ENCODE assay signal across 1 cellular context in the genomic region with DNA sequence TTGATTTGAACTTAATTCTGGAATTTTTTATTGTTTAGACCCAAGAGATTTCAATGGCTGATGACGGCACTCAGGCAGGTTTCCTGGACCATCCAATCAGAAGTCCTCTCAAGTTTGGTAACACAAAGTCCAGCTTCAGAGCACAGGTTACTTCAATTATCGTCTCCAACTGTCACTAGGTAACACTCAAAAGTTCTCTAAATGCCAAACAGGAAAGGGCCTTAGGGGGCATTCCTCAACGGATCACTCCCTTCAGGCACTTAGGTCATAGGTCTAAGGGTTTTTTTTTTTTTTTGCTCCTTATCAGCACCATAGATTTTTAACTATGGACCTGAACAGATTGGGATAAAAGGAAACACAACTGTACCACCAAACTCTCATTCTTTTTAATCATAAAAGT.
TF ChIP-seq lines count a peak whose summit lies in the region.

No MANE protein-coding gene starts in this region.

TF ChIP-seq in SK-N-SH, 30 proteins besides CTCF, POLR2A, EP300 and RAD21 (continued from another document):
- TF ChIP-seq, protein P1, sequence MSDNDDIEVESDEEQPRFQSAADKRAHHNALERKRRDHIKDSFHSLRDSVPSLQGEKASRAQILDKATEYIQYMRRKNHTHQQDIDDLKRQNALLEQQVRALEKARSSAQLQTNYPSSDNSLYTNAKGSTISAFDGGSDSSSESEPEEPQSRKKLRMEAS (IDR thresholded peaks at IDR 0.05; ENCODE audit: low read depth) = no peak
- TF ChIP-seq MXI1 (IDR thresholded peaks at IDR 0.05; ENCODE audit: low read depth, low read length) (no peak), TAF1 (IDR thresholded peaks at IDR 0.05; ENCODE audit: borderline replicate concordance, low read depth, low read length) (no peak), SIN3A (IDR thresholded peaks at IDR 0.05; ENCODE audit: borderline replicate concordance, low read depth, low read length) (no peak), TEAD4 (IDR thresholded peaks at IDR 0.05; ENCODE audit: borderline replicate concordance, insufficient read depth) (no peak), ELF1 (IDR thresholded peaks at IDR 0.05) (no peak), CHD2 (IDR thresholded peaks at IDR 0.05; ENCODE audit: low read length, partially characterized antibody) (no peak)
- TF ChIP-seq, protein P2, sequence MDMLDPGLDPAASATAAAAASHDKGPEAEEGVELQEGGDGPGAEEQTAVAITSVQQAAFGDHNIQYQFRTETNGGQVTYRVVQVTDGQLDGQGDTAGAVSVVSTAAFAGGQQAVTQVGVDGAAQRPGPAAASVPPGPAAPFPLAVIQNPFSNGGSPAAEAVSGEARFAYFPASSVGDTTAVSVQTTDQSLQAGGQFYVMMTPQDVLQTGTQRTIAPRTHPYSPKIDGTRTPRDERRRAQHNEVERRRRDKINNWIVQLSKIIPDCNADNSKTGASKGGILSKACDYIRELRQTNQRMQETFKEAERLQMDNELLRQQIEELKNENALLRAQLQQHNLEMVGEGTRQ (IDR thresholded peaks at IDR 0.05; ENCODE audit: borderline replicate concordance, low read depth, low read length) = no peak
